24 cellular contexts compared by ENCODE assay signal in the genomic region with DNA sequence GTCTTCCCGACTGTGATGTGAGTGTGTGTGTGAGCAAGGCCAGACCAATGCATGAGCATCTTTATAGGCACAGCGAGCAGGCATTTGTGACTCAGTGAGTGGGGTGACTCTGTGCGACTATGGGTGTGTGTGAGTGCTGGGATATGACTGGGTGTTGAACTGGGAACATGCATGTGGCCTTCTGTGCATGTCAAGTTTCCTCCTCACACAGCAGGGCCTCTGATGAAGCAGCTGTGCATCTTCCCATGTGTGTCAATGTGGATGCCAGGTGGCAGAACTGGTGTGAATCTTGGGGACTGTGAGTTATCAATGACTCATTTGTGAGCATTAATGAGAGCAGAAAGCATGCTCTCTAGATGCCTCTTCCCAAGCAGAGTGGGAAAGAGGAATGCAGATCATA. TPM values are rescaled to one million over a fixed set of nuclear protein-coding genes. Genes with fewer than 3 reads are reported as not detected.
"Had no signal": no experiment of that assay in that cellular context is flagged by ENCODE, and none has a peak within 500 bp of the region (broad histone marks: within the 10 kb centered on the region; RNA-seq: fewer than 3 reads in every experiment).

No MANE protein-coding gene starts in this region.

- FAIRE-seq: astrocyte, colon had no signal

- ATAC-seq: activated naive CD8-positive, alpha-beta T cell treated with anti-CD3 and anti-CD28 coated beads, Interleukin-2, amount 50 U/mL, for 24 hours; psoas muscle; stimulated activated naive CD8-positive, alpha-beta T cell treated with anti-CD3 and anti-CD28 coated beads, Interleukin-15, amount 100 ng/mL, for 72 hours; upper lobe of right lung had no signal

- H3K79me2 ChIP-seq: hepatocyte had no signal

- H3K4me1 ChIP-seq: psoas muscle, sigmoid colon, testis, upper lobe of right lung had no signal

- H2AFZ ChIP-seq: hepatocyte had no signal

- DNase-seq: activated gamma-delta T cell; activated naive CD8-positive, alpha-beta T cell treated with anti-CD3 and anti-CD28 coated beads, Interleukin-2, amount 50 U/mL, for 24 hours; activated T-cell treated with anti-CD3 and anti-CD28 coated beads for 4 hours; psoas muscle; sigmoid colon; stimulated activated CD4-positive, alpha-beta T cell treated with anti-CD3 and anti-CD28 coated beads, Interleukin-12 subunit alpha, Interleukin-12 subunit beta, amount 100 ng/mL, for 4 hours; stimulated activated CD4-positive, alpha-beta T cell treated with anti-CD3 and anti-CD28 coated beads, Interleukin-2, amount 100 ng/mL, for 48 hours; stimulated activated CD8-positive, alpha-beta memory T cell treated with anti-CD3 and anti-CD28 coated beads, Interleukin-4, amount 100 ng/mL, for 48 hours; stimulated activated naive CD8-positive, alpha-beta T cell treated with anti-CD3 and anti-CD28 coated beads, Interleukin-15, amount 100 ng/mL, for 72 hours; SW 1271; testis; upper lobe of right lung had no signal

- H3K4me2 ChIP-seq: hepatocyte had no signal

- H3K4me3 ChIP-seq: hepatocyte, psoas muscle, sigmoid colon, testis, upper lobe of right lung had no signal

- H3K9me3 ChIP-seq: psoas muscle, testis, upper lobe of right lung had no signal

- H3K27ac ChIP-seq: hepatocyte, psoas muscle, sigmoid colon, testis, upper lobe of right lung had no signal

- H3K27ac Mint-ChIP-seq: activated naive CD8-positive, alpha-beta T cell treated with anti-CD3 and anti-CD28 coated beads, Interleukin-2, amount 50 U/mL, for 24 hours; T-helper 2 cell treated with Interferon-gamma antibody and Interleukin-4, amounts not matched to agents 5 μg/mL and 100 μg/mL, for 36 hours had no signal

- H3K4me3 Mint-ChIP-seq: activated naive CD8-positive, alpha-beta T cell treated with anti-CD3 and anti-CD28 coated beads, Interleukin-2, amount 50 U/mL, for 24 hours; stimulated activated naive CD8-positive, alpha-beta T cell treated with anti-CD3 and anti-CD28 coated beads, Interleukin-15, amount 100 ng/mL, for 72 hours; T-helper 2 cell treated with Interferon-gamma antibody and Interleukin-4, amounts not matched to agents 5 μg/mL and 100 μg/mL, for 36 hours had no signal

- H3K4me1 Mint-ChIP-seq: activated naive CD8-positive, alpha-beta T cell treated with anti-CD3 and anti-CD28 coated beads, Interleukin-2, amount 50 U/mL, for 24 hours; stimulated activated naive CD8-positive, alpha-beta T cell treated with anti-CD3 and anti-CD28 coated beads, Interleukin-15, amount 100 ng/mL, for 72 hours had no signal

- H3K27me3 ChIP-seq: sigmoid colon, testis had no signal

- H3K9me3 Mint-ChIP-seq: activated naive CD8-positive, alpha-beta T cell treated with anti-CD3 and anti-CD28 coated beads, Interleukin-2, amount 50 U/mL, for 24 hours; stimulated activated naive CD8-positive, alpha-beta T cell treated with anti-CD3 and anti-CD28 coated beads, Interleukin-15, amount 100 ng/mL, for 72 hours had no signal

- H3K36me3 ChIP-seq: sigmoid colon, upper lobe of right lung had no signal

RNA-seq across cellular contexts. Expression of a gene that starts 12.1 kb away (rescaled TPM):
- total RNA-seq: activated CD8-positive, alpha-beta memory T cell treated with anti-CD3 and anti-CD28 coated beads for 36 hours; astrocyte; cardiac septum; fibroblast of lung; kidney epithelial cell; lower leg skin; mesenteric fat pad; osteoblast; psoas muscle; sigmoid colon; testis; upper lobe of right lung had no signal
- polyA plus RNA-seq: fibroblast of lung, psoas muscle, sigmoid colon had no signal

RNA-seq across cellular contexts. Expression of a gene that starts 36.5 kb away (rescaled TPM):
- total RNA-seq: activated CD8-positive, alpha-beta memory T cell treated with anti-CD3 and anti-CD28 coated beads for 36 hours; astrocyte; cardiac septum; fibroblast of lung; hepatocyte; kidney epithelial cell; lower leg skin; mesenteric fat pad; osteoblast; psoas muscle; sigmoid colon; testis; upper lobe of right lung had no signal
- polyA plus RNA-seq: fibroblast of lung, hepatocyte, neural cell, psoas muscle, sigmoid colon had no signal

RNA-seq across cellular contexts. Expression of a gene that starts 45.7 kb away (rescaled TPM):
- total RNA-seq: activated CD8-positive, alpha-beta memory T cell treated with anti-CD3 and anti-CD28 coated beads for 36 hours; astrocyte; fibroblast of lung; hepatocyte; kidney epithelial cell; lower leg skin; mesenteric fat pad; osteoblast; sigmoid colon; testis; upper lobe of right lung had no signal
- polyA plus RNA-seq: fibroblast of lung, hepatocyte, psoas muscle had no signal
